1 cellular context compared by ENCODE assay signal in the genomic region with DNA sequence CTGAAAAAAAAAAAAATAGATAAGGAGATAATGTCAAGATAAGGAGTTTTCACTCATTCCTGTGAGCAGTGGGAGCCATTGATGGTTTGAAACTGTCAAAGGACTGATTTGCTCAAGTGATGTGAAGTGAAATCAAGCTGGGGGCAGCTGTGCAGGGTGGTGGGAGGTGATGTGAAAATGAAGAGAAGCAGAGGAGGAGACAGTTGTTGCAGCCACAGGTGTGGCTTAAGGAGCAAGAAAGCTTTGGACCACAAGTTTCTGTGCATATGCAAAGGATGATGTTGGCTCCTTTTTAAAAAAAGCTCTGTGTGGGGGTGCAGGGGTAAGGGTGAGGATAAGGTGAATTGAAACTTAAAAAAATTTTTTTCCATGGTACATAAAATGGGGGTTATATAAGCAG.
TF ChIP-seq lines count a peak whose summit lies in the region.

No MANE protein-coding gene starts in this region.

TF ChIP-seq in GM23338, 12 proteins besides CTCF, POLR2A, EP300 and RAD21 (continued from another document):
- TF ChIP-seq ZNF462 (CRISPR knock-in tag; IDR thresholded peaks at IDR 0.05) (no peak), NANOG (IDR thresholded peaks at IDR 0.05; ENCODE audit: borderline replicate concordance) (no peak), JUNB (IDR thresholded peaks at IDR 0.05; ENCODE audit: unreplicated experiment) (no peak), EZH2 (IDR thresholded peaks at IDR 0.05; ENCODE audit: low read depth, unreplicated experiment) (no peak), EZH2phosphoT487 (IDR thresholded peaks at IDR 0.05; ENCODE audit: unreplicated experiment) (no peak), ZNF114 (CRISPR knock-in tag; IDR thresholded peaks at IDR 0.05) (no peak), POLR2AphosphoS5 (IDR thresholded peaks at IDR 0.05; ENCODE audit: low read depth) (no peak), STAT1 (IDR thresholded peaks at IDR 0.05; ENCODE audit: unreplicated experiment) (no peak), ZNF331 (CRISPR knock-in tag; IDR thresholded peaks at IDR 0.05; ENCODE audit: low read depth) (no peak)
- TF ChIP-seq, protein P1, sequence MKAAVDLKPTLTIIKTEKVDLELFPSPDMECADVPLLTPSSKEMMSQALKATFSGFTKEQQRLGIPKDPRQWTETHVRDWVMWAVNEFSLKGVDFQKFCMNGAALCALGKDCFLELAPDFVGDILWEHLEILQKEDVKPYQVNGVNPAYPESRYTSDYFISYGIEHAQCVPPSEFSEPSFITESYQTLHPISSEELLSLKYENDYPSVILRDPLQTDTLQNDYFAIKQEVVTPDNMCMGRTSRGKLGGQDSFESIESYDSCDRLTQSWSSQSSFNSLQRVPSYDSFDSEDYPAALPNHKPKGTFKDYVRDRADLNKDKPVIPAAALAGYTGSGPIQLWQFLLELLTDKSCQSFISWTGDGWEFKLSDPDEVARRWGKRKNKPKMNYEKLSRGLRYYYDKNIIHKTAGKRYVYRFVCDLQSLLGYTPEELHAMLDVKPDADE (IDR thresholded peaks at IDR 0.05) = no peak
- TF ChIP-seq, protein P2, sequence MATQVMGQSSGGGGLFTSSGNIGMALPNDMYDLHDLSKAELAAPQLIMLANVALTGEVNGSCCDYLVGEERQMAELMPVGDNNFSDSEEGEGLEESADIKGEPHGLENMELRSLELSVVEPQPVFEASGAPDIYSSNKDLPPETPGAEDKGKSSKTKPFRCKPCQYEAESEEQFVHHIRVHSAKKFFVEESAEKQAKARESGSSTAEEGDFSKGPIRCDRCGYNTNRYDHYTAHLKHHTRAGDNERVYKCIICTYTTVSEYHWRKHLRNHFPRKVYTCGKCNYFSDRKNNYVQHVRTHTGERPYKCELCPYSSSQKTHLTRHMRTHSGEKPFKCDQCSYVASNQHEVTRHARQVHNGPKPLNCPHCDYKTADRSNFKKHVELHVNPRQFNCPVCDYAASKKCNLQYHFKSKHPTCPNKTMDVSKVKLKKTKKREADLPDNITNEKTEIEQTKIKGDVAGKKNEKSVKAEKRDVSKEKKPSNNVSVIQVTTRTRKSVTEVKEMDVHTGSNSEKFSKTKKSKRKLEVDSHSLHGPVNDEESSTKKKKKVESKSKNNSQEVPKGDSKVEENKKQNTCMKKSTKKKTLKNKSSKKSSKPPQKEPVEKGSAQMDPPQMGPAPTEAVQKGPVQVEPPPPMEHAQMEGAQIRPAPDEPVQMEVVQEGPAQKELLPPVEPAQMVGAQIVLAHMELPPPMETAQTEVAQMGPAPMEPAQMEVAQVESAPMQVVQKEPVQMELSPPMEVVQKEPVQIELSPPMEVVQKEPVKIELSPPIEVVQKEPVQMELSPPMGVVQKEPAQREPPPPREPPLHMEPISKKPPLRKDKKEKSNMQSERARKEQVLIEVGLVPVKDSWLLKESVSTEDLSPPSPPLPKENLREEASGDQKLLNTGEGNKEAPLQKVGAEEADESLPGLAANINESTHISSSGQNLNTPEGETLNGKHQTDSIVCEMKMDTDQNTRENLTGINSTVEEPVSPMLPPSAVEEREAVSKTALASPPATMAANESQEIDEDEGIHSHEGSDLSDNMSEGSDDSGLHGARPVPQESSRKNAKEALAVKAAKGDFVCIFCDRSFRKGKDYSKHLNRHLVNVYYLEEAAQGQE (IDR thresholded peaks at IDR 0.05; ENCODE audit: unreplicated experiment) = no peak
TF ChIP-seq in GM23338: peak in this region for 0.
